ENCODE assay signal across 3 cellular contexts in the genomic region with DNA sequence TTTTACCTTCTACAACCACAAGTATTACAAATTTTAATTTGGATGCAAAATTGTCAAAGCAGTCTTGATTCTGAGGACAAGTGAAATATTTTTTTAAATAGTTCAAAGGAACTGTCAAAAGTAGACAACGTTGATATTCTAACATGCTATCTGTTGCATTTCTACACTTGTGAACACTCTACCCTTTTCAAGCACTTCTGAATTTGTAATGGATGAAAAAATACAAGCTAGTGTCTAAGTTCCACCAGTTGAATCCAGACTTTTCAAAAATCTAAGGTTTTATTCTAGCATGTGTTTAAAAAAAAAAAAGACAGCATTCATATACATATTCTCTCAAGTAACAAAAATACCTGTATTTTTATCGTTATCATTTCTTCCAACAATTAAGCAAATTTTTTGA.
TF ChIP-seq lines count a peak whose summit lies in the region.

No MANE protein-coding gene starts in this region.

TF ChIP-seq in A549, 52 proteins besides CTCF, POLR2A, EP300 and RAD21:
- TF ChIP-seq HES2 (IDR thresholded peaks at IDR 0.05) (no peak), SMC3 (IDR thresholded peaks at IDR 0.05) (no peak), HOXA7 (CRISPR knock-in tag; IDR thresholded peaks at IDR 0.05) (no peak), BHLHE40 (IDR thresholded peaks at IDR 0.05; ENCODE audit: low read depth, low read length) (no peak), REST (IDR thresholded peaks at IDR 0.05) (no peak), ZC3H11A (IDR thresholded peaks at IDR 0.05) (no peak)

TF ChIP-seq in HCT116, 20 proteins besides CTCF, POLR2A, EP300 and RAD21:
- TF ChIP-seq POLR2AphosphoS5 (IDR thresholded peaks at IDR 0.05; ENCODE audit: low read depth, low read length) (no peak), ZFX (IDR thresholded peaks at IDR 0.05) (no peak), JUND (IDR thresholded peaks at IDR 0.05) (no peak), ELF1 (IDR thresholded peaks at IDR 0.05; ENCODE audit: borderline replicate concordance, low read depth) (no peak), EGR1 (IDR thresholded peaks at IDR 0.05; ENCODE audit: low read depth) (no peak), MAX (IDR thresholded peaks at IDR 0.05) (no peak), FOSL1 (IDR thresholded peaks at IDR 0.05; ENCODE audit: low read depth) (no peak), REST (IDR thresholded peaks at IDR 0.05; ENCODE audit: low read depth) (no peak), TCF7L2 (IDR thresholded peaks at IDR 0.05; ENCODE audit: borderline replicate concordance, extremely low read depth, insufficient read depth, insufficient read length) (no peak), SIN3A (IDR thresholded peaks at IDR 0.05; ENCODE audit: low read depth) (no peak), SRF (IDR thresholded peaks at IDR 0.05; ENCODE audit: low read depth) (no peak), CBX3 (IDR thresholded peaks at IDR 0.05; ENCODE audit: low read depth) (no peak), SP1 (IDR thresholded peaks at IDR 0.05; ENCODE audit: low read depth) (no peak), EZH2 (IDR thresholded peaks at IDR 0.05) (no peak), ZNF274 (IDR thresholded peaks at IDR 0.05; ENCODE audit: low read depth, low read length) (no peak)
- TF ChIP-seq, protein P1, sequence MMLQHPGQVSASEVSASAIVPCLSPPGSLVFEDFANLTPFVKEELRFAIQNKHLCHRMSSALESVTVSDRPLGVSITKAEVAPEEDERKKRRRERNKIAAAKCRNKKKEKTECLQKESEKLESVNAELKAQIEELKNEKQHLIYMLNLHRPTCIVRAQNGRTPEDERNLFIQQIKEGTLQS (IDR thresholded peaks at IDR 0.05) = no peak
TF ChIP-seq in HCT116: peak in this region for 0.

TF ChIP-seq in GM12878, 131 proteins besides CTCF, POLR2A, EP300 and RAD21:
- TF ChIP-seq RFX5 (IDR thresholded peaks at IDR 0.05; ENCODE audit: low read depth, low read length) = no peak
- TF ChIP-seq SRF (IDR thresholded peaks at IDR 0.05; ENCODE audit: low read depth in 2 of 2, low read length in 2 of 2) = no peak
- TF ChIP-seq ATF7 (IDR thresholded peaks at IDR 0.05; ENCODE audit: low read depth) = no peak
- TF ChIP-seq ZBED1 (IDR thresholded peaks at IDR 0.05; ENCODE audit: borderline replicate concordance) = no peak
- TF ChIP-seq ZNF274 (IDR thresholded peaks at IDR 0.05; ENCODE audit: insufficient read depth, insufficient read length) = no peak
- no peak for TF ChIP-seq HDGF (IDR thresholded peaks at IDR 0.05)
TF ChIP-seq in GM12878: peak in this region for 0.
